8 cellular contexts compared by ENCODE assay signal in genomic region chr10:102773986-102774385, GRCh38. TPM values are rescaled to one million over a fixed set of nuclear protein-coding genes. Genes with fewer than 3 reads are reported as not detected.
DNase-seq lines count a peak whose midpoint lies in the region; ATAC-seq and TF ChIP-seq lines count a peak whose summit lies in the region.

No MANE protein-coding gene starts in this region.

- intact Hi-C loops in Panc1 (cut with micrococcal nuclease; ENCODE audit: unreplicated experiment): no loop called here

- H3K4me3 ChIP-seq in Panc1 (ENCODE audit: low read depth in 2 of 2, low read length in 2 of 2) (no peak overlapping the region), rectal smooth muscle tissue (ENCODE audit: low read length) (no peak overlapping the region)

- H3K27ac ChIP-seq in Panc1 (ENCODE audit: low read length) (peak overlapping the region; percentile 94), rectal smooth muscle tissue (ENCODE audit: low read depth, low read length) (peak overlapping the region; percentile 95)

- peak; percentile 21 for DNase-seq in EH (ENCODE audit: low read depth)
- no peak for DNase-seq in Panc1 (ENCODE audit: low read depth, low spot score)
- DNase-seq in glomerular visceral epithelial cell (ENCODE audit: extremely low spot score): peak; percentile 28
- no peak for DNase-seq in occipital lobe (lab: John Stamatoyannopoulos, UW)
- DNase-seq in hepatic stellate cell (ENCODE audit: low spot score): no peak
- no peak for DNase-seq in HCEC 1CT

- BruUV-seq in Panc1 (replicated peaks; lab: Mats Ljungman, UMichigan): no TSS peak

- no peaks in the 10 kb centered on the region for H3K27me3 ChIP-seq in Panc1 (ENCODE audit: control insufficient read depth, insufficient read depth, low read length)
- H3K27me3 ChIP-seq in rectal smooth muscle tissue (ENCODE audit: control insufficient read depth, insufficient read depth, low read length): no peaks in the 10 kb centered on the region

- H3K4me1 ChIP-seq in Panc1 (ENCODE audit: control insufficient read depth, insufficient read depth, low read length) (peaks cover 89% of the 10 kb centered on the region), rectal smooth muscle tissue (ENCODE audit: control insufficient read depth, insufficient read depth, low read length) (peaks cover 45% of the 10 kb centered on the region)

- no peaks in the 10 kb centered on the region for H3K9me3 ChIP-seq in Panc1 (ENCODE audit: control insufficient read depth, insufficient read depth, low read depth, low read length)

- CTCF ChIA-PET in Panc1 (lab: Charles Lee): interaction anchor here (0.7 kb wide), 1 partner anchor 891 kb away, joined by 4 read pairs; no protein-coding TSS in a partner anchor

- no peak for TF ChIP-seq CTCF in Panc1 (IDR thresholded peaks at IDR 0.05)

- in situ Hi-C loops in Panc1 (cut with HindIII; ENCODE audit: low pct_unique_long_range_greater_than_20kb, low sequenced_read_pairs): no loop called here

- no peak for ATAC-seq in Panc1
- ATAC-seq in HG03565 (IDR thresholded peaks at IDR 0.05; ENCODE audit: unreplicated experiment): no peak

- no peak overlapping the region for H3K9ac ChIP-seq in rectal smooth muscle tissue (ENCODE audit: low read length)

- POLR2A ChIA-PET in Panc1 (lab: Charles Lee): interaction anchor here (0.9 kb wide), 1 partner anchor 9 kb away, joined by 5 read pairs; no protein-coding TSS in a partner anchor

- H3K36me3 ChIP-seq in Panc1 (ENCODE audit: control insufficient read depth, insufficient read depth, low read length) (no peaks in the 10 kb centered on the region), rectal smooth muscle tissue (ENCODE audit: control insufficient read depth, insufficient read depth, low read length) (no peaks in the 10 kb centered on the region)

RNA-seq across cellular contexts. Expression of gene WBP1L, which starts 30.2 kb away (rescaled TPM):
- total RNA-seq in Panc1 (2021; ENCODE audit: unreplicated experiment): 91.3 TPM
- 99.5 TPM for polyA plus RNA-seq in Panc1 (2012; ENCODE audit: insufficient read length)
- 31.5 TPM for total RNA-seq in occipital lobe

RNA-seq across cellular contexts. Expression of gene SFXN2, which starts 59.5 kb away (rescaled TPM):
- total RNA-seq in Panc1 (2021; ENCODE audit: unreplicated experiment) (11.6 TPM), occipital lobe (4.8 TPM)
- 4.0 TPM for polyA plus RNA-seq in Panc1 (2012; ENCODE audit: insufficient read length)

RNA-seq across cellular contexts. Expression of gene ARL3, which starts 59.8 kb away (rescaled TPM):
- total RNA-seq in Panc1 (2021; ENCODE audit: unreplicated experiment): 20.7 TPM
- polyA plus RNA-seq in Panc1 (2012; ENCODE audit: insufficient read length): 19.3 TPM
- 31.2 TPM for total RNA-seq in occipital lobe

Comparison
In these comparisons a context has a peak if more than half of its experiments do, and no peak if none do; other contexts are left out.
1. DNase-seq: peak in EH (single experiment) and glomerular visceral epithelial cell (single experiment); none in Panc1 (single experiment), occipital lobe (single experiment), hepatic stellate cell (single experiment) and HCEC 1CT (single experiment).